Comparison of ENCODE assay signal across 9 cellular contexts in the genomic region with DNA sequence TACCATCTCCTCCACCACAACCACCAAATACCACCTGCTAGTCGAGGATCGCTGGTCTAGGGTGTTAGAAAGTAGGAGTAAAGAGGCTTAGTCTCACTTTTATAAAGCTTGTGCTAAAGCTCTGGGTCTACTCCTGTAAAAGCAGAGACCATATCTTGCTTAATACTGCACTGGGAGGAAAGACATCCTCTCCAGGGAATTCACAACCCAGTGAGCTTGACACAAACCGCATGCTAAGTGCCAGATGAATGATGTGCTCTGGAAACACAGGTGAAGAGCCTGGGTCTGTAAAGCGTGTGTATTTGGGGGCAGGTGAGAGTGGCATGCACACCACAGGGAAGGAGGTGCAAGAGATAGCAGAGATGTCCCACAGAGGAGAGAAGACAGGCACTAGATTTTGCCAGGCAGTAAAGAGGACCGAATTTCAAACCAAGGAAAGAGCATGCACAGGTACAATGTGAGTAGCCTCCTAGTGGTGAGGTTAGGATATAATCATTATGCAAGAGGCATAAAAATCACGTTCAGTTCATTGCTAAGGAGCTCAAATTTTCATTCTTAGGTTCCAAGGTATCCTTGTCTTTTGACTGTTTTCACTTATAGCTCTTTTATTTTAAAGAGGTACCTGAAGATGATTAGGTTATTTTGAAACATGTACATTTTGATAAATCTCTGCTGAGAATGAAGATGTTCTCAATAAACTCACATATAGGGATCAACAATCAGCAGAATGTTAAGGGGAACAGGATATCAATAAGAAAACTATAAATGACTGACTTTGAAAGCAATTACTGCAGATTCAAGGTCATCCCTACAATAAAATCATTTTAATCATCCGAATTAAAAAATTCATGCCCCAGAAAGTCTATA. TPM values are rescaled to one million over a fixed set of nuclear protein-coding genes. Genes with fewer than 3 reads are reported as not detected.
DNase-seq lines count a peak whose midpoint lies in the region; ATAC-seq, FAIRE-seq and TF ChIP-seq lines count a peak whose summit lies in the region.
"Had no signal": no experiment of that assay in that cellular context is flagged by ENCODE, and none has a peak within 500 bp of the region (broad histone marks: within the 10 kb centered on the region; RNA-seq: fewer than 3 reads in every experiment).

No MANE protein-coding gene starts in this region.

- H3K4me3 Mint-ChIP-seq in CD4-positive, CD25-positive, alpha-beta regulatory T cell: no peak overlapping the region

- peak overlapping the region; percentile 22 to 77 (median 22) for H3K27ac Mint-ChIP-seq in CD4-positive, CD25-positive, alpha-beta regulatory T cell

- H3K27me3 Mint-ChIP-seq in CD4-positive, CD25-positive, alpha-beta regulatory T cell: no peaks in the 10 kb centered on the region

- dilution Hi-C loops in mammary epithelial cell (cut with HindIII; ENCODE audit: low sequenced_read_pairs): no loop called here

- DNase-seq in CD4-positive, CD25-positive, alpha-beta regulatory T cell: peak in 2 of 3 donors; percentile 43 to 46
- DNase-seq in NCI-H2171 (lab: John Stamatoyannopoulos, UW) (peak; percentile 29), mammary epithelial cell (no peak), lung microvascular endothelial cell (ENCODE audit: low read depth in 2 of 2) (peak; percentile 35 to 37), frontal cortex (ENCODE audit: low spot score in 2 of 2) (no peak), inferior parietal cortex (ENCODE audit: extremely low spot score) (no peak)

- no peak overlapping the region for H3K4me2 ChIP-seq in mammary epithelial cell (ENCODE audit: insufficient read depth, low read depth, low read length)

- no peak overlapping the region for H2AFZ ChIP-seq in mammary epithelial cell (ENCODE audit: low read depth, low read length)

- no peak for FAIRE-seq in frontal cortex (lab: Jason Lieb, UNC)

- H4K20me1 ChIP-seq in mammary epithelial cell (ENCODE audit: insufficient read depth, low read length): no peaks in the 10 kb centered on the region

- 61% methylated on average over 7 of the region's 7 CpGs for WGBS in mammary epithelial cell (ENCODE audit: low coverage, missing lambda C conversion rate)

- H3K9me3 Mint-ChIP-seq in CD4-positive, CD25-positive, alpha-beta regulatory T cell: no peaks in the 10 kb centered on the region

- H3K4me1 Mint-ChIP-seq in CD4-positive, CD25-positive, alpha-beta regulatory T cell: peaks cover 27 to 56% (median 40%) of the 10 kb centered on the region in 4 donors

- no peaks in the 10 kb centered on the region for H3K27me3 ChIP-seq in CD4-positive, CD25-positive, alpha-beta regulatory T cell (ENCODE audit: control insufficient read depth, insufficient read depth, low read length)
- no peaks in the 10 kb centered on the region for H3K27me3 ChIP-seq in mammary epithelial cell (ENCODE audit: insufficient read depth, low read length)
- H3K27me3 ChIP-seq: SJCRH30 had no signal

- in situ Hi-C loops in mammary epithelial cell (cut with MboI; ENCODE audit: low sequenced_read_pairs in 2 of 2): no loop called here

- H3K36me3 Mint-ChIP-seq in CD4-positive, CD25-positive, alpha-beta regulatory T cell: peaks cover 29% of the 10 kb centered on the region

- H3K27ac ChIP-seq in CD4-positive, CD25-positive, alpha-beta regulatory T cell (ENCODE audit: insufficient read depth, low read length, poor library complexity, severe bottlenecking): no peak overlapping the region
- no peak overlapping the region for H3K27ac ChIP-seq in mammary epithelial cell (ENCODE audit: insufficient read depth, low read depth, low read length)
- H3K27ac ChIP-seq: SJCRH30 had no signal

- BruUV-seq in mammary epithelial cell (replicated peaks; lab: Mats Ljungman, UMichigan): no TSS peak

- no peaks in the 10 kb centered on the region for H3K4me1 ChIP-seq in CD4-positive, CD25-positive, alpha-beta regulatory T cell (ENCODE audit: control insufficient read depth, insufficient read depth, low read length, poor library complexity, severe bottlenecking)
- H3K4me1 ChIP-seq in mammary epithelial cell (ENCODE audit: insufficient read depth, low read length): no peaks in the 10 kb centered on the region
- H3K4me1 ChIP-seq: SJCRH30 had no signal

- H3K9me3 ChIP-seq in CD4-positive, CD25-positive, alpha-beta regulatory T cell (ENCODE audit: control insufficient read depth in 2 of 2, low read length in 2 of 2): no peaks in the 10 kb centered on the region
- no peaks in the 10 kb centered on the region for H3K9me3 ChIP-seq in mammary epithelial cell (replicated peaks; ENCODE audit: insufficient read depth, low read length)
- H3K9me3 ChIP-seq: SJCRH30 had no signal

- TF ChIP-seq CTCF in mammary epithelial cell (conservative IDR thresholded peaks at IDR 0.05 in 1 of 2, IDR thresholded peaks at IDR 0.05 in 1 of 2; ENCODE audit: extremely low read depth in 1 of 2, insufficient read depth in 1 of 2, low read depth in 1 of 2, low read length in 2 of 2): peak; percentile 76 to 83

- H3K79me2 ChIP-seq in mammary epithelial cell (ENCODE audit: insufficient read depth, low read length): peaks cover 2% of the 10 kb centered on the region

- CTCF ChIA-PET in mammary epithelial cell (lab: Charles Lee; ENCODE audit: low non-redundant PET): interaction anchor here (0.5 to 1.0 kb wide), 6 partner anchors 11 to 292 kb away, joined by 3 to 12 read pairs (median 4); no protein-coding TSS in a partner anchor

- no peak overlapping the region for H3K9ac ChIP-seq in mammary epithelial cell (ENCODE audit: insufficient read depth, low read length)

- peak; percentile 79 to 82 for ATAC-seq in CD4-positive, CD25-positive, alpha-beta regulatory T cell (ENCODE audit: low read depth in 2 of 2)
- ATAC-seq in GM18861 (IDR thresholded peaks at IDR 0.05; ENCODE audit: unreplicated experiment) (peak; percentile 82), HG02973 (IDR thresholded peaks at IDR 0.05; ENCODE audit: unreplicated experiment) (peak; percentile 83)

- H3K36me3 ChIP-seq in CD4-positive, CD25-positive, alpha-beta regulatory T cell (ENCODE audit: control insufficient read depth, insufficient read depth, low read length): peaks cover 42% of the 10 kb centered on the region
- H3K36me3 ChIP-seq in mammary epithelial cell (ENCODE audit: insufficient read depth, low read length): peaks cover 3% of the 10 kb centered on the region

- intact Hi-C loops in mammary epithelial cell (cut with micrococcal nuclease): no loop called here

- H3K4me3 ChIP-seq in CD4-positive, CD25-positive, alpha-beta regulatory T cell (ENCODE audit: low read depth, low read length): no peak overlapping the region
- no peak overlapping the region for H3K4me3 ChIP-seq in mammary epithelial cell (replicated peaks in 1 of 3; ENCODE audit: insufficient read depth in 1 of 3, low read depth in 2 of 3, low read length in 3 of 3)
- H3K4me3 ChIP-seq: SJCRH30 had no signal

RNA-seq across cellular contexts. Expression of a gene that starts 20.7 kb away (rescaled TPM):
- 86.8 TPM for total RNA-seq in CD4-positive, CD25-positive, alpha-beta regulatory T cell
- 10 to 100 TPM; 26.0 to 35.3 (median 32.6) TPM for polyA plus RNA-seq in CD4-positive, CD25-positive, alpha-beta regulatory T cell
- total RNA-seq in mammary epithelial cell (10 to 100 TPM; 16.2 to 21.1 TPM), lung microvascular endothelial cell (7.8 and 14.5 TPM in 2 replicates), frontal cortex (68.5 TPM)
- 7.8 TPM for polyA plus RNA-seq in mammary epithelial cell
- polyA minus RNA-seq in mammary epithelial cell: 7.9 TPM

Comparison
In these comparisons a context has a peak if more than half of its experiments do, and no peak if none do; other contexts are left out.
1. DNase-seq: peak in CD4-positive, CD25-positive, alpha-beta regulatory T cell (2 of 3), NCI-H2171 (single experiment) and lung microvascular endothelial cell (2 of 2); none in mammary epithelial cell (single experiment), frontal cortex (0 of 2) and inferior parietal cortex (single experiment).
2. Peak in every context shown above with its lines, with median percentiles within 50 percentile points of each other: ATAC-seq.